Comparison of ENCODE assay signal across 21 cellular contexts in genomic region chr18:80253236-80253635, GRCh38. TPM values are rescaled to one million over a fixed set of nuclear protein-coding genes. Genes with fewer than 3 reads are reported as not detected.
"Had no signal": no experiment of that assay in that cellular context is flagged by ENCODE, and none has a peak within 500 bp of the region (broad histone marks: within the 10 kb centered on the region; RNA-seq: fewer than 3 reads in every experiment).

No MANE protein-coding gene starts in this region.

- H3K27me3 ChIP-seq: MG63, SJCRH30 had no signal

- H3K27ac ChIP-seq: SJCRH30 had no signal

- H3K4me3 Mint-ChIP-seq: activated CD8-positive, alpha-beta memory T cell treated with anti-CD3 and anti-CD28 coated beads, Interleukin-2, amount 10 ng/mL, durations not matched to agents 7 days and 5 days; activated CD8-positive, alpha-beta T cell treated with anti-CD3 and anti-CD28 coated beads, Interleukin-2, amount 10 ng/mL, durations not matched to agents 7 days and 5 days; activated naive CD4-positive, alpha-beta T cell treated with anti-CD3 and anti-CD28 coated beads, Interleukin-2, amount 50 U/mL, for 24 hours; activated T-cell treated with anti-CD3 and anti-CD28 coated beads, Interleukin-2, amount 50 U/mL, for 72 hours; T-helper 17 cell; WTC11 had no signal

- DNase-seq: activated CD4-positive, alpha-beta T cell treated with anti-CD3 and anti-CD28 coated beads, Interleukin-2, amount 50 U/mL, for 4 hours; activated CD8-positive, alpha-beta memory T cell treated with anti-CD3 and anti-CD28 coated beads, Interleukin-2, amount 10 ng/mL, durations not matched to agents 7 days and 5 days; amniotic stem cell; MG63; MV-4-11; NCI-H1092 treated with DMSO at 0.1 percent for 48 hours; NCI-H1436; NCI-H1694 treated with DMSO at 0.1 percent for 48 hours; NCI-H2081; NCI-H510A treated with DMSO at 0.1 percent for 48 hours; NCI-H69; RPMI8226; T-helper 9 cell had no signal

- H3K4me3 ChIP-seq: MG63, SJCRH30 had no signal

- H3K27ac Mint-ChIP-seq: activated CD8-positive, alpha-beta memory T cell treated with anti-CD3 and anti-CD28 coated beads, Interleukin-2, amount 10 ng/mL, durations not matched to agents 7 days and 5 days; activated CD8-positive, alpha-beta T cell treated with anti-CD3 and anti-CD28 coated beads, Interleukin-2, amount 10 ng/mL, durations not matched to agents 7 days and 5 days; activated T-cell treated with anti-CD3 and anti-CD28 coated beads, Interleukin-2, amount 50 U/mL, for 72 hours; brain; T-helper 17 cell; WTC11 had no signal

- H3K36me3 Mint-ChIP-seq: activated CD8-positive, alpha-beta memory T cell treated with anti-CD3 and anti-CD28 coated beads, Interleukin-2, amount 10 ng/mL, durations not matched to agents 7 days and 5 days; activated naive CD4-positive, alpha-beta T cell treated with anti-CD3 and anti-CD28 coated beads, Interleukin-2, amount 50 U/mL, for 24 hours; brain had no signal

- H3K36me3 ChIP-seq: MG63, SJCRH30 had no signal

- H3K9me3 ChIP-seq: MG63, SJCRH30 had no signal

- H3K9me3 Mint-ChIP-seq: activated naive CD4-positive, alpha-beta T cell treated with anti-CD3 and anti-CD28 coated beads, Interleukin-2, amount 50 U/mL, for 24 hours; activated T-cell treated with anti-CD3 and anti-CD28 coated beads, Interleukin-2, amount 50 U/mL, for 72 hours had no signal

- H3K4me1 Mint-ChIP-seq: activated CD8-positive, alpha-beta memory T cell treated with anti-CD3 and anti-CD28 coated beads, Interleukin-2, amount 10 ng/mL, durations not matched to agents 7 days and 5 days; activated naive CD4-positive, alpha-beta T cell treated with anti-CD3 and anti-CD28 coated beads, Interleukin-2, amount 50 U/mL, for 24 hours; WTC11 had no signal

- ATAC-seq: activated T-cell treated with anti-CD3 and anti-CD28 coated beads, Interleukin-2, amount 50 U/mL, for 72 hours; Right ventricle myocardium inferior had no signal

- H3K4me1 ChIP-seq: SJCRH30 had no signal

RNA-seq across cellular contexts. Expression of gene PARD6G, which starts 5.9 kb away (rescaled TPM):
- total RNA-seq: activated T-cell treated with anti-CD3 and anti-CD28 coated beads, Interleukin-2, amount 50 U/mL, for 72 hours had no signal
